In the genomic region with DNA sequence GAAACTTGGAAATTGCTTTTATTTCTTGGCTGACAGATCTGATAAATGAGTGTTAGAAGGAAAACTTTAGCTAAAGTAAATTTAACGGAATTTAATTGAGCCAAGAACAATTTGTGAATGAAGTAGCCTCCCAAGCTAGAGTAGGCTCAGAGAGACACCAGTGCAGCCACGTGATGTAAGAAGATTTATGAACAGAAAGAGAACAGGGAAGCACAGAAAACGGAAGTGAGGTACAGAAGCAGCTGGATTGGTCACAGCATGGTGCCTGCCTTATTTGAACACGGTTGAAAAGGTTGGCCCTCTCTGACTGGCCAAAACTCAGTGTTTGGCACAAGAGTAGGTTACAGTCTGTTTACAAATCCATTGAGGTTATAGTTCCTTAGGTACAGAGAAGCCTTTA, we compare ENCODE assay signal across 13 cellular contexts. TPM values are rescaled to one million over a fixed set of nuclear protein-coding genes. Genes with fewer than 3 reads are reported as not detected.
A peak's percentile ranks its signal among the peaks of the same experiment; 100 is the strongest.
DNase-seq lines count a peak whose midpoint lies in the region; ATAC-seq, FAIRE-seq and TF ChIP-seq lines count a peak whose summit lies in the region.
"Had no signal": no experiment of that assay in that cellular context is flagged by ENCODE, and none has a peak within 500 bp of the region (broad histone marks: within the 10 kb centered on the region; RNA-seq: fewer than 3 reads in every experiment).

No MANE protein-coding gene starts in this region.

- in situ Hi-C loops in ACHN (cut with HindIII; ENCODE audit: low pct_ligation_motif_present, low pct_unique_long_range_greater_than_20kb, low sequenced_read_pairs), result no loop called here

- no peak for TF ChIP-seq POLR2A in GM12892 (IDR thresholded peaks at IDR 0.05; ENCODE audit: low read depth, low read length)
- no peak for TF ChIP-seq POLR2A in Peyer's patch (IDR thresholded peaks at IDR 0.05)

- H3K27me3 ChIP-seq in Peyer's patch, result no peaks in the 10 kb centered on the region
- H3K27me3 ChIP-seq: adrenal gland, BLaER1, SJSA1 had no signal

- H3K4me3 ChIP-seq in Peyer's patch, result no peak overlapping the region
- H3K4me3 ChIP-seq: adrenal gland, BLaER1, SJSA1 had no signal

- H3K27ac ChIP-seq in Peyer's patch, result peak overlapping the region in 3 of 4 donors; percentile 1 to 69 (median 29)
- H3K27ac ChIP-seq: BLaER1, SJSA1 had no signal

- H3K4me1 ChIP-seq in Peyer's patch, result no peaks in the 10 kb centered on the region
- H3K4me1 ChIP-seq: BLaER1, SJSA1 had no signal

- no peaks in the 10 kb centered on the region for H3K36me3 ChIP-seq in Peyer's patch
- H3K36me3 ChIP-seq: adrenal gland, BLaER1, SJSA1 had no signal

- no peak for TF ChIP-seq CTCF in Peyer's patch (IDR thresholded peaks at IDR 0.05)

- peak; percentile 86 for FAIRE-seq in GM12892 (lab: Jason Lieb, UNC)

- no peak for DNase-seq in GM12892 (ENCODE audit: insufficient read length)
- DNase-seq in Peyer's patch, result peak in 1 of 3 donors; percentile 31
- peak; percentile 48 for DNase-seq in medulla oblongata (ENCODE audit: extremely low spot score)
- no peak for DNase-seq in ACHN
- DNase-seq in nucleus accumbens (lab: John Stamatoyannopoulos, UW), result no peak
- no peak for DNase-seq in UCSD-AML1 (lab: John Stamatoyannopoulos, UW; ENCODE audit: unreplicated experiment)
- DNase-seq: EL had no signal

- no peaks in the 10 kb centered on the region for H3K9me3 ChIP-seq in Peyer's patch
- H3K9me3 ChIP-seq: adrenal gland, SJSA1 had no signal

- peak; percentile 51 for ATAC-seq in HG03280 (IDR thresholded peaks at IDR 0.05; ENCODE audit: unreplicated experiment)
- ATAC-seq in HG03432 (IDR thresholded peaks at IDR 0.05; ENCODE audit: unreplicated experiment), result no peak
- ATAC-seq: WTC11 had no signal

RNA-seq across cellular contexts. Expression of gene IFNGR1, which starts 29.5 kb away (rescaled TPM):
- polyA plus RNA-seq in GM12892 (2012; ENCODE audit: missing spikeins), result 67.3 TPM
- 100 to 1,000 TPM in 1 of 4 donors, 10 to 100 TPM in 3; 44.6 to 136 (median 75.6) TPM for total RNA-seq in Peyer's patch
